ENCODE assay signal across 11 cellular contexts in genomic region chr2:28658369-28658768, GRCh38.
DNase-seq lines count a peak whose midpoint lies in the region; FAIRE-seq and TF ChIP-seq lines count a peak whose summit lies in the region.
"Had no signal": no experiment of that assay in that cellular context is flagged by ENCODE, and none has a peak within 500 bp of the region (broad histone marks: within the 10 kb centered on the region; RNA-seq: fewer than 3 reads in every experiment).

No MANE protein-coding gene starts in this region.

- no peak for TF ChIP-seq POLR2A in transverse colon (IDR thresholded peaks at IDR 0.05)

- peaks cover 26% of the 10 kb centered on the region for H3K4me1 Mint-ChIP-seq in activated naive CD4-positive, alpha-beta T cell treated with anti-CD3 and anti-CD28 coated beads, Interleukin-2, amount 10 ng/mL, durations not matched to agents 7 days and 5 days

- H3K9me3 ChIP-seq in keratinocyte (ENCODE audit: control insufficient read depth, low read depth, low read length), result no peaks in the 10 kb centered on the region
- H3K9me3 ChIP-seq in transverse colon, result no peaks in the 10 kb centered on the region
- H3K9me3 ChIP-seq in WERI-Rb-1 (ENCODE audit: severe bottlenecking), result peaks cover 5% of the 10 kb centered on the region

- H3K27ac ChIP-seq in keratinocyte (ENCODE audit: control insufficient read depth, insufficient read depth, low read length), result no peak overlapping the region
- H3K27ac ChIP-seq in transverse colon, result peak overlapping the region; percentile 66 to 71 (median 70)
- no peak overlapping the region for H3K27ac ChIP-seq in WERI-Rb-1

- H3K9me3 Mint-ChIP-seq in activated naive CD4-positive, alpha-beta T cell treated with anti-CD3 and anti-CD28 coated beads, Interleukin-2, amount 10 ng/mL, durations not matched to agents 7 days and 5 days, result no peaks in the 10 kb centered on the region

- CTCF ChIA-PET in activated naive CD4-positive, alpha-beta T cell treated with anti-CD3 and anti-CD28 coated beads, Interleukin-2, amount 10 ng/mL, durations not matched to agents 7 days and 5 days (lab: Charles Lee), result interaction anchor here (0.6 kb wide), 1 partner anchor 8 kb away, joined by 4 read pairs; no protein-coding TSS in a partner anchor

- H3K27me3 ChIP-seq in keratinocyte (ENCODE audit: control insufficient read depth, extremely low read depth, insufficient read depth, low read length), result no peaks in the 10 kb centered on the region
- H3K27me3 ChIP-seq in transverse colon, result no peaks in the 10 kb centered on the region
- H3K27me3 ChIP-seq in WERI-Rb-1 (ENCODE audit: insufficient read depth, low read depth, severe bottlenecking), result no peaks in the 10 kb centered on the region

- WGBS in transverse colon (ENCODE audit: low coverage in 1 of 2), 2 donors, result 40 to 70% methylated on average over 1 of the region's 1 CpG

- dilution Hi-C loops in keratinocyte (cut with MboI; ENCODE audit: extremely low pct_ligation_motif_present, low sequenced_read_pairs), result no loop called here

- H3K9ac ChIP-seq in keratinocyte (ENCODE audit: control insufficient read depth, extremely low read depth, insufficient read depth, low read length), result no peak overlapping the region

- intact Hi-C loops in transverse colon (cut with DNase I; ENCODE audit: low total_unique reads), result loop anchor here (5.0 kb wide), 1 partner anchor 1069 kb away; no protein-coding TSS in a partner anchor

- H3K27me3 Mint-ChIP-seq in activated naive CD4-positive, alpha-beta T cell treated with anti-CD3 and anti-CD28 coated beads, Interleukin-2, amount 10 ng/mL, durations not matched to agents 7 days and 5 days, result peaks cover 7% of the 10 kb centered on the region

- H2AFZ ChIP-seq in keratinocyte (ENCODE audit: control insufficient read depth, low read length), result peak overlapping the region; percentile 21

- H3K9me1 ChIP-seq in keratinocyte (ENCODE audit: control insufficient read depth, extremely low read depth, insufficient read depth, low read length), result no peaks in the 10 kb centered on the region

- FAIRE-seq in keratinocyte (lab: Jason Lieb, UNC) (no peak), D721Med (lab: Jason Lieb, UNC) (no peak)
- FAIRE-seq: islet of Langerhans had no signal

- no peaks in the 10 kb centered on the region for H4K20me1 ChIP-seq in keratinocyte (ENCODE audit: control insufficient read depth, extremely low read depth, insufficient read depth, low read length)

- peaks cover 2% of the 10 kb centered on the region for H3K36me3 Mint-ChIP-seq in activated naive CD4-positive, alpha-beta T cell treated with anti-CD3 and anti-CD28 coated beads, Interleukin-2, amount 10 ng/mL, durations not matched to agents 7 days and 5 days

- TF ChIP-seq CTCF in keratinocyte (optimal IDR thresholded peaks at IDR 0.05 in 1 of 3, IDR thresholded peaks at IDR 0.05 in 1 of 3, conservative IDR thresholded peaks at IDR 0.05 in 1 of 3; ENCODE audit: extremely low read depth in 1 of 3, insufficient read depth in 2 of 3, low read length in 3 of 3) (no peak), transverse colon (IDR thresholded peaks at IDR 0.05) (no peak), WERI-Rb-1 (IDR thresholded peaks at IDR 0.05; ENCODE audit: low read depth, low read length) (no peak), D721Med (IDR thresholded peaks at IDR 0.05; ENCODE audit: insufficient read depth, missing control alignments) (no peak)

- no peak for TF ChIP-seq EP300 in transverse colon (IDR thresholded peaks at IDR 0.05; ENCODE audit: low read depth)

- H3K4me1 ChIP-seq in keratinocyte (ENCODE audit: control insufficient read depth, extremely low read depth, insufficient read depth, low read length) (peaks cover 36% of the 10 kb centered on the region), transverse colon (peaks cover 27 to 90% (median 65%) of the 10 kb centered on the region in 4 donors)

- H3K27ac Mint-ChIP-seq in activated naive CD4-positive, alpha-beta T cell treated with anti-CD3 and anti-CD28 coated beads, Interleukin-2, amount 10 ng/mL, durations not matched to agents 7 days and 5 days, result peak overlapping the region; percentile 1

- H3K4me3 ChIP-seq in keratinocyte (ENCODE audit: control insufficient read depth in 2 of 3, extremely low read depth in 1 of 3, insufficient read depth in 2 of 3, low read depth in 1 of 3, low read length in 3 of 3), result no peak overlapping the region
- no peak overlapping the region for H3K4me3 ChIP-seq in transverse colon
- H3K4me3 ChIP-seq in WERI-Rb-1 (ENCODE audit: low read depth, low read length), result no peak overlapping the region
- H3K4me3 ChIP-seq: coronary artery had no signal

- DNase-seq in activated naive CD4-positive, alpha-beta T cell treated with anti-CD3 and anti-CD28 coated beads, Interleukin-2, amount 10 ng/mL, durations not matched to agents 7 days and 5 days, result no peak
- DNase-seq in activated naive CD4-positive, alpha-beta T cell treated with anti-CD3 and anti-CD28 coated beads, Interleukin-2, amount 50 U/mL, for 16 hours, result no peak
- DNase-seq in amniotic stem cell (lab: John Stamatoyannopoulos, UW) (peak; percentile 50), keratinocyte (ENCODE audit: low read depth, low spot score) (no peak), transverse colon (no peak), T-helper 1 cell (no peak), WERI-Rb-1 (no peak), D721Med (ENCODE audit: insufficient read length, low spot score) (no peak)
- DNase-seq: T1000 had no signal

- in situ Hi-C loops in transverse colon (cut with MboI; ENCODE audit: low pct_ligation_motif_present in 1 of 4, low pct_unique_long_range_greater_than_20kb in 1 of 4, low sequenced_read_pairs in 3 of 4), result no loop called here

- H3K79me2 ChIP-seq in keratinocyte (ENCODE audit: control insufficient read depth, insufficient read depth, low read length), result no peaks in the 10 kb centered on the region

- H3K36me3 ChIP-seq in keratinocyte (ENCODE audit: control insufficient read depth in 2 of 2, extremely low read depth in 1 of 2, insufficient read depth in 2 of 2, low read length in 2 of 2) (no peaks in the 10 kb centered on the region), transverse colon (no peaks in the 10 kb centered on the region), WERI-Rb-1 (no peaks in the 10 kb centered on the region)

- H3K4me2 ChIP-seq in keratinocyte (ENCODE audit: control insufficient read depth, extremely low read depth, insufficient read depth, low read depth, low read length), result no peak overlapping the region

- H3K4me3 Mint-ChIP-seq in activated naive CD4-positive, alpha-beta T cell treated with anti-CD3 and anti-CD28 coated beads, Interleukin-2, amount 10 ng/mL, durations not matched to agents 7 days and 5 days, result no peak overlapping the region

Comparison
In these comparisons a context has a peak if more than half of its experiments do, and no peak if none do; other contexts are left out.
1. H3K27ac ChIP-seq: peak in transverse colon (4 of 4); none in keratinocyte (single experiment) and WERI-Rb-1 (single experiment).